8 cellular contexts compared by ENCODE assay signal in the genomic region with DNA sequence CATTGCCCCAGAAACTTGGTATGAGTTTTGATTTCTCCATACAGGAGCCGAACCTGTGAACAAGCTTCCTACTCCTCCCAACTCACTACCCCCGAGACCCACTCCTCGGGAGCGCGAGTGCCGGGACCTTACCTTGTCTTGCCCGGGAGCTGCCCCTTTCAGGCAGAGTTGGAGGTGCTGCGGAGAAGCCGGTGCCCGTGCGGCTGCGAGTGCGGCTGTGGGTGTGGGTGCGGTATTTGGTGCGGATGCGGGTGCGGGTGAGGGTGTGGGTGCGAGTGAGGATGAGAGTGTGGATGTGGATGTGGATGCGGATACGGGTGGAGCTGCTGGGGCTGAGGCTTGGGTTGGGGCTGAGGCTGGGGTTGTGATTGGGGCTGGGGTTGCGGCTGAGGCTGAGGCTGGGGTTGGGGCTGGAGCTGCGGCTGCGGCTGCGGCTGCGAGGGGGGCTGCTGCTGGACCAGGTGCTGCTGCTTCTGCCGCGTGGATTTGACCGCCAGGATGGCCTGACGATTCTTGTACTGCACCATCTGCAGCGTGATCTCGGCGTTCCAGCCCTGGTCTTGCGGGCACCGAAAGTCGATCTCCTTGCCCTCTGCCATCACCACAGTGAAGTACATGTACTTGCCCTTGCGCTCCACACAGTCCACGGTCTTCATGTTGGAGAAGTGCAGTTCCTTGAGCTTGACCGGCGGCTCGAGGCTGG. TPM values are rescaled to one million over a fixed set of nuclear protein-coding genes. Genes with fewer than 3 reads are reported as not detected.
DNase-seq lines count a peak whose midpoint lies in the region; ATAC-seq and TF ChIP-seq lines count a peak whose summit lies in the region.

No MANE protein-coding gene starts in this region.

- peak overlapping the region; percentile 83 for H3K9ac ChIP-seq in iPS-20b (ENCODE audit: low read depth, low read length)

- H3K9me3 ChIP-seq in body of pancreas (no peaks in the 10 kb centered on the region), iPS-20b (ENCODE audit: insufficient read depth, low read depth, low read length) (no peaks in the 10 kb centered on the region)

- peak; percentile 6 for ATAC-seq in HG03460 (IDR thresholded peaks at IDR 0.05; ENCODE audit: unreplicated experiment)
- no peak for ATAC-seq in body of pancreas

- peak in 3 of 7 experiments; percentile 1 to 13 (median 11) for TF ChIP-seq CTCF in body of pancreas (IDR thresholded peaks at IDR 0.05)

- H3K36me3 ChIP-seq in body of pancreas (replicated peaks in 1 of 2; ENCODE audit: insufficient read depth in 1 of 2, low read depth in 2 of 2), result no peaks in the 10 kb centered on the region
- peaks cover 29% of the 10 kb centered on the region for H3K36me3 ChIP-seq in iPS-20b (ENCODE audit: insufficient read depth, low read depth, low read length)

- H3K4me3 ChIP-seq in body of pancreas, result peak overlapping the region; percentile 18 to 62
- peak overlapping the region; percentile 92 for H3K4me3 ChIP-seq in iPS-20b (ENCODE audit: low read length)

- peak; percentile 80 for DNase-seq in DMS53 (lab: John Stamatoyannopoulos, UW)
- DNase-seq in T-helper 1 cell, result peak; percentile 11 to 74 (median 23)
- peak; percentile 34 to 58 (median 53) for DNase-seq in body of pancreas
- DNase-seq in stimulated activated CD4-positive, alpha-beta T cell treated with anti-CD3 and anti-CD28 coated beads, Interleukin-12 subunit alpha, Interleukin-12 subunit beta, amount 100 ng/mL, for 4 hours, result peak; percentile 49
- no peak for DNase-seq in inferior parietal cortex (ENCODE audit: extremely low spot score)
- no peak for DNase-seq in NCI-H1436 treated with DMSO at 0.1 percent for 48 hours (lab: John Stamatoyannopoulos, UW)

- 0 to 1% methylated on average over 25 to 40 of the region's 40 CpGs for WGBS in body of pancreas, 2 donors

- H3K4me1 ChIP-seq in body of pancreas, result peaks cover 34% of the 10 kb centered on the region
- H3K4me1 ChIP-seq in iPS-20b (ENCODE audit: insufficient read depth, low read length), result peaks cover 14% of the 10 kb centered on the region; the same call in 1 of the 2 replicates

- H3K27ac ChIP-seq in body of pancreas (peak overlapping the region; percentile 94 to 99 (median 98)), iPS-20b (ENCODE audit: low read length) (no peak overlapping the region)

- intact Hi-C loops in body of pancreas (cut with DNase I), result no loop called here

- H3K27me3 ChIP-seq in body of pancreas, result no peaks in the 10 kb centered on the region
- no peaks in the 10 kb centered on the region; the same call in 1 of the 2 replicates for H3K27me3 ChIP-seq in iPS-20b (ENCODE audit: insufficient read depth, low read length)

- TF ChIP-seq POLR2A in body of pancreas (IDR thresholded peaks at IDR 0.05), result no peak

RNA-seq across cellular contexts. Expression of a gene that starts 1.0 kb away (rescaled TPM):
- total RNA-seq in body of pancreas, result 10 to 100 TPM; 11.9 to 22.4 TPM

RNA-seq across cellular contexts. Expression of a gene that starts 54.0 kb away (rescaled TPM):
- total RNA-seq in body of pancreas, result 100 to 1,000 TPM; 151 to 275 TPM

Comparison
In these comparisons a context has a peak if more than half of its experiments do, and no peak if none do; other contexts are left out.
1. DNase-seq: peak in DMS53 (single experiment), T-helper 1 cell (5 of 5), body of pancreas (4 of 4) and stimulated activated CD4-positive, alpha-beta T cell treated with anti-CD3 and anti-CD28 coated beads, Interleukin-12 subunit alpha, Interleukin-12 subunit beta, amount 100 ng/mL, for 4 hours (single experiment); none in inferior parietal cortex (single experiment) and NCI-H1436 treated with DMSO at 0.1 percent for 48 hours (single experiment).